In genomic region chr3:125322917-125323316, GRCh38 we compare ENCODE assay signal across 17 cellular contexts. TPM values are rescaled to one million over a fixed set of nuclear protein-coding genes. Genes with fewer than 3 reads are reported as not detected.
DNase-seq lines count a peak whose midpoint lies in the region; ATAC-seq, FAIRE-seq and TF ChIP-seq lines count a peak whose summit lies in the region.
"Had no signal": no experiment of that assay in that cellular context is flagged by ENCODE, and none has a peak within 500 bp of the region (broad histone marks: within the 10 kb centered on the region; RNA-seq: fewer than 3 reads in every experiment).

No MANE protein-coding gene starts in this region.

- H3K4me1 ChIP-seq in pancreas, result peaks cover 0 to 5% (median 0%) of the 10 kb centered on the region in 3 donors
- peaks cover 3% of the 10 kb centered on the region for H3K4me1 ChIP-seq in mesenchymal stem cell (ENCODE audit: control insufficient read depth, insufficient read depth, low read depth, low read length)

- H2BK12ac ChIP-seq in mesenchymal stem cell (ENCODE audit: low read length in 2 of 2), result no peak overlapping the region

- H3K18ac ChIP-seq in mesenchymal stem cell (ENCODE audit: low read depth in 1 of 2, low read length in 2 of 2), result no peak overlapping the region

- H3K9me3 ChIP-seq in SK-N-MC (ENCODE audit: low read depth, low read length) (no peaks in the 10 kb centered on the region), pancreas (no peaks in the 10 kb centered on the region), mesenchymal stem cell (ENCODE audit: control insufficient read depth, low read length) (peaks cover 2% of the 10 kb centered on the region)

- peak; percentile 45 for FAIRE-seq in G401.6 (lab: Jason Lieb, UNC)
- peak; percentile 33 for FAIRE-seq in frontal cortex (lab: Jason Lieb, UNC)
- FAIRE-seq in pancreas (lab: Jason Lieb, UNC), result peak; percentile 56

- no peak overlapping the region for H2BK120ac ChIP-seq in mesenchymal stem cell (ENCODE audit: low read depth, low read length)

- no peak overlapping the region for H3K4me2 ChIP-seq in mesenchymal stem cell (ENCODE audit: low read length, poor library complexity, severe bottlenecking)

- no peak overlapping the region for H3K23ac ChIP-seq in mesenchymal stem cell (ENCODE audit: low read length in 2 of 2)

- H2BK15ac ChIP-seq in mesenchymal stem cell (ENCODE audit: low read depth, poor library complexity, severe bottlenecking), result no peak overlapping the region

- H4K8ac ChIP-seq in mesenchymal stem cell (ENCODE audit: low read length), result no peak overlapping the region

- H3K27me3 ChIP-seq in pancreas, result no peaks in the 10 kb centered on the region
- H3K27me3 ChIP-seq in mesenchymal stem cell (ENCODE audit: control insufficient read depth in 1 of 2, insufficient read depth in 1 of 2, low read length in 2 of 2), result no peaks in the 10 kb centered on the region

- no peak overlapping the region for H3K9ac ChIP-seq in SK-N-MC (ENCODE audit: insufficient read length)
- H3K9ac ChIP-seq in mesenchymal stem cell (ENCODE audit: low read length), result no peak overlapping the region
- H3K9ac ChIP-seq: GM23248 had no signal

- DNase-seq in SK-N-MC (ENCODE audit: low read depth, low spot score), result no peak
- DNase-seq in frontal cortex (ENCODE audit: low spot score in 2 of 2), result no peak
- DNase-seq in pancreas, result no peak
- no peak for DNase-seq in HuH-7 (ENCODE audit: low spot score)
- DNase-seq in putamen (ENCODE audit: low spot score), result no peak
- no peak for DNase-seq in mesenchymal stem cell
- no peak for DNase-seq in NCI-H1092 (lab: John Stamatoyannopoulos, UW)
- DNase-seq: ACHN, Calu3, DMS79 treated with DMSO at 0.1 percent for 48 hours, H7, Kasumi-1, NCI-H510A, SHP77 treated with DMSO at 0.1 percent for 48 hours had no signal

- H4K91ac ChIP-seq in mesenchymal stem cell (ENCODE audit: low read length), result no peak overlapping the region

- peaks cover 11% of the 10 kb centered on the region for H3K79me1 ChIP-seq in mesenchymal stem cell (replicated peaks; ENCODE audit: low read length, poor library complexity, severe bottlenecking)

- no peak overlapping the region for H2AFZ ChIP-seq in mesenchymal stem cell (ENCODE audit: low read depth, low read length)
- H2AFZ ChIP-seq: GM23248 had no signal

- no peak overlapping the region for H2AK5ac ChIP-seq in mesenchymal stem cell (ENCODE audit: low read length, severe bottlenecking)

- no peak overlapping the region for H2BK5ac ChIP-seq in mesenchymal stem cell (ENCODE audit: low read depth, low read length, poor library complexity, severe bottlenecking)

- 96 to 97% methylated on average over 2 of the region's 2 CpGs for WGBS in pancreas, 2 donors
- WGBS in mesenchymal stem cell, result 100% methylated on average over 1 of the region's 2 CpGs

- intact Hi-C loops in pancreas (cut with DNase I), result no loop called here

- H3K27ac ChIP-seq in SK-N-MC (peak overlapping the region; percentile 91), pancreas (no peak overlapping the region), mesenchymal stem cell (ENCODE audit: low read length, poor library complexity, severe bottlenecking) (no peak overlapping the region)
- H3K27ac ChIP-seq: GM23248, HL-60 had no signal

- TF ChIP-seq CTCF in pancreas (IDR thresholded peaks at IDR 0.05), result no peak

- H3K14ac ChIP-seq in mesenchymal stem cell (ENCODE audit: low read length in 2 of 2), result no peak overlapping the region

- H3K36me3 ChIP-seq in SK-N-MC (ENCODE audit: insufficient read depth, low read length) (peaks cover 55% of the 10 kb centered on the region), pancreas (no peaks in the 10 kb centered on the region), mesenchymal stem cell (ENCODE audit: control insufficient read depth in 1 of 2, insufficient read depth in 2 of 2, low read depth in 1 of 2, low read length in 2 of 2) (peaks cover 5 to 49% of the 10 kb centered on the region in 2 experiments)

- no peak overlapping the region for H3K4ac ChIP-seq in mesenchymal stem cell (ENCODE audit: low read depth in 1 of 2, low read length in 2 of 2)

- H3K4me3 ChIP-seq in SK-N-MC, result no peak overlapping the region
- H3K4me3 ChIP-seq in pancreas, result no peak overlapping the region
- H3K4me3 ChIP-seq in mesenchymal stem cell (ENCODE audit: insufficient read depth in 1 of 2, low read depth in 1 of 2, low read length in 2 of 2), result no peak overlapping the region
- H3K4me3 ChIP-seq: GM23248 had no signal

- ATAC-seq in pancreas, result no peak

RNA-seq across cellular contexts. Expression of gene ZNF148, which starts 52.2 kb away (rescaled TPM):
- total RNA-seq in frontal cortex (106 TPM), pancreas (10 to 100 TPM; 16.4 to 31.2 (median 18.6) TPM)
- 1 to 10 TPM; 2.1 to 4.6 TPM for polyA plus RNA-seq in pancreas
- polyA plus RNA-seq in mesenchymal stem cell (2013, experiment 1 of 2), result 18.9 TPM
- polyA plus RNA-seq in mesenchymal stem cell (2013, experiment 2 of 2), result 19.3 TPM
